Comparison of ENCODE assay signal across 11 cellular contexts in the genomic region with DNA sequence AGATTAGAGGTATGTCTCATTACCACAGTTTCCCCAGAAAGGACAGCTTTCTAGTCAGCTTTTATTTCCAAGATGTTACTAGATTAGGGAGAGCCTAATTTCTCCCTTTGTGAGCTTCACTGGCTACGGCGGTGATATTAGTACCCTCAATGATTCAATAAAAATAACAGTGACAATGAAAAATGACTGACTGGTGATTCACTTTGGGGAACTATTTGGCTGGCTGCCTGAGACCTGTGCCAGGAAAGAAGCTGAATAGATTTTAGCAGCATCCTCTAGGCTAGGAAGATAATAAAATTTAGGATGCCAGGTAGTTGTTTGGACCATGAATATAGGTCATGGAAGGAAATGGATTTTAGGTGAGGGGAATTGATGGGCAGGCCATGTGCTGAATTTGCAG.
DNase-seq lines count a peak whose midpoint lies in the region; ATAC-seq and TF ChIP-seq lines count a peak whose summit lies in the region.
"Had no signal": no experiment of that assay in that cellular context is flagged by ENCODE, and none has a peak within 500 bp of the region (broad histone marks: within the 10 kb centered on the region; RNA-seq: fewer than 3 reads in every experiment).

No MANE protein-coding gene starts in this region.

- H3K27ac ChIP-seq in H9 (ENCODE audit: insufficient read length, low read depth, low read length) (no peak overlapping the region), tibial artery (no peak overlapping the region)

- H3K4me3 ChIP-seq in AG10803 (ENCODE audit: low read length) (no peak overlapping the region), fibroblast of the aortic adventitia (ENCODE audit: low read depth, low read length) (no peak overlapping the region), tibial artery (no peak overlapping the region)
- H3K4me3 ChIP-seq: GM23338 had no signal

- H3K4me1 Mint-ChIP-seq in H9, result peaks cover 18 to 20% of the 10 kb centered on the region in 2 experiments
- H3K4me1 Mint-ChIP-seq in T-cell, result no peaks in the 10 kb centered on the region
- H3K4me1 Mint-ChIP-seq: activated naive CD8-positive, alpha-beta T cell treated with anti-CD3 and anti-CD28 coated beads, Interleukin-2, amount 10 ng/mL, durations not matched to agents 7 days and 5 days had no signal

- H4K8ac ChIP-seq in H9 (replicated peaks; ENCODE audit: insufficient read length, low read depth, low read length), result no peak overlapping the region

- intact Hi-C loops in tibial artery (cut with DNase I; ENCODE audit: low total_unique reads), result no loop called here

- H2BK5ac ChIP-seq in H9 (ENCODE audit: insufficient read length, low read length), result no peak overlapping the region

- POLR2A ChIA-PET in T-cell (lab: Charles Lee), result no interaction called here

- H3K56ac ChIP-seq in H9 (ENCODE audit: insufficient read length, low read depth, low read length), result no peak overlapping the region

- H3K4ac ChIP-seq in H9 (ENCODE audit: low read depth, low read length), result no peak overlapping the region

- H3K27me3 ChIP-seq in H9 (ENCODE audit: insufficient read depth, low read length) (no peaks in the 10 kb centered on the region), tibial artery (no peaks in the 10 kb centered on the region)

- H3K4me1 ChIP-seq in H9 (ENCODE audit: insufficient read depth, low read length), result no peaks in the 10 kb centered on the region
- peaks cover 0 to 12% (median 8%) of the 10 kb centered on the region in 4 donors for H3K4me1 ChIP-seq in tibial artery

- no peak overlapping the region for H2BK20ac ChIP-seq in H9 (ENCODE audit: low read depth, low read length, poor library complexity, severe bottlenecking)

- no peak overlapping the region for H3K23ac ChIP-seq in H9 (ENCODE audit: insufficient read length, low read depth, low read length)

- no peak overlapping the region for H2BK120ac ChIP-seq in H9 (ENCODE audit: low read depth, low read length, poor library complexity, severe bottlenecking)

- H2AK5ac ChIP-seq in H9 (ENCODE audit: insufficient read length, low read length), result no peak overlapping the region

- peaks cover 4% of the 10 kb centered on the region; the same call in 1 of the 2 replicates for H3K79me2 ChIP-seq in H9 (ENCODE audit: insufficient read depth, low read length)

- H3K4me3 Mint-ChIP-seq in H9 (no peak overlapping the region), T-cell (no peak overlapping the region)
- H3K4me3 Mint-ChIP-seq: activated naive CD8-positive, alpha-beta T cell treated with anti-CD3 and anti-CD28 coated beads, Interleukin-2, amount 10 ng/mL, durations not matched to agents 7 days and 5 days; GM23338; type B pancreatic cell had no signal

- no peaks in the 10 kb centered on the region for H3K23me2 ChIP-seq in H9 (ENCODE audit: insufficient read length, low read depth, low read length, poor library complexity, severe bottlenecking)

- no peak overlapping the region for H4K5ac ChIP-seq in H9 (ENCODE audit: insufficient read length, low read depth, low read length)

- H3K9me3 ChIP-seq in H9 (ENCODE audit: control insufficient read depth, low read depth, low read length) (no peaks in the 10 kb centered on the region), tibial artery (no peaks in the 10 kb centered on the region)

- H3K27me3 Mint-ChIP-seq in H9 (ENCODE audit: low read depth) (no peaks in the 10 kb centered on the region), T-cell (peaks cover 2 to 7% of the 10 kb centered on the region in 2 donors)
- H3K27me3 Mint-ChIP-seq: type B pancreatic cell had no signal

- H4K91ac ChIP-seq in H9 (ENCODE audit: insufficient read length, low read depth, low read length), result no peak overlapping the region

- CTCF ChIA-PET in T-cell (lab: Charles Lee), result no interaction called here

- no peak overlapping the region for H2BK12ac ChIP-seq in H9 (ENCODE audit: insufficient read length, low read depth, low read length)

- H3K9ac ChIP-seq in H9 (ENCODE audit: extremely low read depth, insufficient read length, low read length), result no peak overlapping the region

- H3K14ac ChIP-seq in H9 (ENCODE audit: insufficient read depth, low read length), result no peak overlapping the region

- no peak for TF ChIP-seq CTCF in AG10803 (conservative IDR thresholded peaks at IDR 0.05; ENCODE audit: low read length)
- TF ChIP-seq CTCF in fibroblast of the aortic adventitia (IDR thresholded peaks at IDR 0.05; ENCODE audit: insufficient read depth, low read length), result no peak
- no peak for TF ChIP-seq CTCF in H9 (conservative IDR thresholded peaks at IDR 0.05)
- no peak for TF ChIP-seq CTCF in tibial artery (IDR thresholded peaks at IDR 0.05)

- H3K4me2 ChIP-seq in H9 (ENCODE audit: insufficient read depth, insufficient read length, low read length), result no peak overlapping the region
- H3K4me2 ChIP-seq: GM23338 had no signal

- WGBS in H9 (ENCODE audit: extremely low coverage, insufficient read length, low lambda C conversion rate), result no CpG with 5 or more reads among the region's 2 CpGs

- H3K18ac ChIP-seq in H9 (ENCODE audit: insufficient read length, low read depth, low read length), result no peak overlapping the region

- peak; percentile 42 for DNase-seq in AG10803 (ENCODE audit: low read depth)
- DNase-seq in HT1080 (ENCODE audit: low read depth), result peak; percentile 88
- DNase-seq in T1000 (lab: John Stamatoyannopoulos, UW), result peak; percentile 41
- DNase-seq in fibroblast of the aortic adventitia (ENCODE audit: low read depth), result peak; percentile 67
- DNase-seq in H9, result no peak
- no peak for DNase-seq in tibial artery
- DNase-seq in T-cell, result no peak
- DNase-seq: activated naive CD8-positive, alpha-beta T cell treated with anti-CD3 and anti-CD28 coated beads, Interleukin-2, amount 10 ng/mL, durations not matched to agents 7 days and 5 days had no signal

- H3K9me3 Mint-ChIP-seq in H9 (no peaks in the 10 kb centered on the region), T-cell (no peaks in the 10 kb centered on the region)
- H3K9me3 Mint-ChIP-seq: GM23338, type B pancreatic cell had no signal

- no peaks in the 10 kb centered on the region for H3K36me3 ChIP-seq in tibial artery

- ATAC-seq in T-cell (replicated peaks in 1 of 4) (no peak), HG02981 (IDR thresholded peaks at IDR 0.05; ENCODE audit: unreplicated experiment) (no peak)
- ATAC-seq: GM23338 had no signal

- no peaks in the 10 kb centered on the region for H4K20me1 ChIP-seq in H9 (ENCODE audit: control insufficient read depth, insufficient read depth, insufficient read length)

- H2AFZ ChIP-seq in H9 (ENCODE audit: low read length), result no peak overlapping the region
- H2AFZ ChIP-seq: GM23338 had no signal

- H3K36me3 Mint-ChIP-seq in H9 (ENCODE audit: insufficient read depth in 1 of 3, low read depth in 3 of 3), result no peaks in the 10 kb centered on the region
- H3K36me3 Mint-ChIP-seq in T-cell, result no peaks in the 10 kb centered on the region
- H3K36me3 Mint-ChIP-seq: activated naive CD8-positive, alpha-beta T cell treated with anti-CD3 and anti-CD28 coated beads, Interleukin-2, amount 10 ng/mL, durations not matched to agents 7 days and 5 days; type B pancreatic cell had no signal

- H3K79me1 ChIP-seq in H9 (ENCODE audit: insufficient read depth, low read depth, low read length, poor library complexity, severe bottlenecking), result no peaks in the 10 kb centered on the region

- no peak overlapping the region for H3T11ph ChIP-seq in H9 (ENCODE audit: low read length)

- no peak overlapping the region for H2BK15ac ChIP-seq in H9 (ENCODE audit: low read depth, low read length)

- H3K27ac Mint-ChIP-seq in H9 (no peak overlapping the region), T-cell (no peak overlapping the region)
- H3K27ac Mint-ChIP-seq: activated naive CD8-positive, alpha-beta T cell treated with anti-CD3 and anti-CD28 coated beads, Interleukin-2, amount 10 ng/mL, durations not matched to agents 7 days and 5 days; GM23338; type B pancreatic cell had no signal

Comparison
In these comparisons a context has a peak if more than half of its experiments do, and no peak if none do; other contexts are left out.
1. DNase-seq: peak in AG10803 (single experiment), HT1080 (single experiment), T1000 (single experiment) and fibroblast of the aortic adventitia (single experiment); none in H9 (single experiment), tibial artery (0 of 2) and T-cell (0 of 34).